10 cellular contexts compared by ENCODE assay signal in genomic region chr2:161414015-161414384, GRCh38. TPM values are rescaled to one million over a fixed set of nuclear protein-coding genes. Genes with fewer than 3 reads are reported as not detected.
A peak's percentile ranks its signal among the peaks of the same experiment; 100 is the strongest.
DNase-seq lines count a peak whose midpoint lies in the region; ATAC-seq and TF ChIP-seq lines count a peak whose summit lies in the region.
"Had no signal": no experiment of that assay in that cellular context is flagged by ENCODE, and none has a peak within 500 bp of the region (broad histone marks: within the 10 kb centered on the region; RNA-seq: fewer than 3 reads in every experiment).

No MANE protein-coding gene starts in this region.

- H3K4me1 ChIP-seq in BLaER1 (peaks cover 18% of the 10 kb centered on the region), OCI-LY1 (ENCODE audit: insufficient read depth, low read length, severe bottlenecking) (peaks cover 21% of the 10 kb centered on the region), neural progenitor cell (peaks cover 15% of the 10 kb centered on the region)
- peaks cover 35% of the 10 kb centered on the region for H3K4me1 ChIP-seq in effector memory CD4-positive, alpha-beta T cell (ENCODE audit: control insufficient read depth, insufficient read depth, low read length, poor library complexity, severe bottlenecking)

- no peaks in the 10 kb centered on the region for H3K79me2 ChIP-seq in OCI-LY1 (ENCODE audit: insufficient read depth, low read length)
- H3K79me2 ChIP-seq in neural progenitor cell (ENCODE audit: low read depth): no peaks in the 10 kb centered on the region

- in situ Hi-C loops in GM13976 (cut with MboI; ENCODE audit: low sequenced_read_pairs, unreplicated experiment): no loop called here

- peak overlapping the region; percentile 53 for H3K4me3 ChIP-seq in BLaER1
- H3K4me3 ChIP-seq in OCI-LY1 (ENCODE audit: low read depth, low read length, poor library complexity, severe bottlenecking): peak overlapping the region; percentile 52
- H3K4me3 ChIP-seq in effector memory CD4-positive, alpha-beta T cell (ENCODE audit: insufficient read depth, low read depth, low read length, poor library complexity, severe bottlenecking): peak overlapping the region; percentile 46
- H3K4me3 ChIP-seq in neural progenitor cell: peak overlapping the region; percentile 55

- no peaks in the 10 kb centered on the region for H3K9me2 ChIP-seq in OCI-LY1 (ENCODE audit: low read depth, low read length)

- H3K9ac ChIP-seq in BLaER1 (no peak overlapping the region), OCI-LY1 (ENCODE audit: low read length) (no peak overlapping the region; the same call in 1 of the 2 replicates), neural progenitor cell (no peak overlapping the region)

- no peaks in the 10 kb centered on the region for H3F3A ChIP-seq in OCI-LY1 (ENCODE audit: insufficient read depth, low read length)
- H3F3A ChIP-seq in neural progenitor cell (ENCODE audit: low read depth): peaks cover 37% of the 10 kb centered on the region

- no peak for DNase-seq in effector memory CD4-positive, alpha-beta T cell
- DNase-seq in neural progenitor cell (ENCODE audit: low spot score): no peak
- DNase-seq in GM13976 (ENCODE audit: low spot score): no peak
- no peak for DNase-seq in NCI-H2196 (lab: John Stamatoyannopoulos, UW; ENCODE audit: unreplicated experiment)
- DNase-seq in NCI-H524 treated with DMSO at 0.1 percent for 48 hours (lab: John Stamatoyannopoulos, UW): no peak
- DNase-seq: cortex of kidney had no signal

- no peaks in the 10 kb centered on the region for H3K9me3 Mint-ChIP-seq in neural progenitor cell

- H3K4me1 Mint-ChIP-seq in neural progenitor cell: peaks cover 39% of the 10 kb centered on the region

- H3K27ac ChIP-seq in BLaER1 (no peak overlapping the region), OCI-LY1 (ENCODE audit: low read depth, low read length, poor library complexity, severe bottlenecking) (no peak overlapping the region), neural progenitor cell (no peak overlapping the region)
- no peak overlapping the region for H3K27ac ChIP-seq in effector memory CD4-positive, alpha-beta T cell (ENCODE audit: insufficient read depth, low read length, poor library complexity, severe bottlenecking)
- H3K27ac ChIP-seq: HL-60 had no signal

- H3K36me3 Mint-ChIP-seq in neural progenitor cell: peaks cover 3% of the 10 kb centered on the region

- H2AFZ ChIP-seq in OCI-LY1 (ENCODE audit: low read length): no peak overlapping the region
- H2AFZ ChIP-seq in neural progenitor cell (replicated peaks): peak overlapping the region; percentile 67

- peak overlapping the region; percentile 82 for H3K4me3 Mint-ChIP-seq in neural progenitor cell

- H4K20me1 ChIP-seq in BLaER1 (peaks cover 88% of the 10 kb centered on the region), OCI-LY1 (ENCODE audit: insufficient read depth, low read length) (no peaks in the 10 kb centered on the region), neural progenitor cell (ENCODE audit: low read depth) (peaks cover 61% of the 10 kb centered on the region)

- no peak overlapping the region for H3K27ac Mint-ChIP-seq in neural progenitor cell

- H3K4me2 ChIP-seq in BLaER1: peak overlapping the region; percentile 78
- H3K4me2 ChIP-seq in OCI-LY1 (ENCODE audit: low read length): peak overlapping the region; percentile 58
- H3K4me2 ChIP-seq in neural progenitor cell: peak overlapping the region; percentile 90

- H3K27me3 ChIP-seq in BLaER1 (peaks cover 73% of the 10 kb centered on the region), OCI-LY1 (ENCODE audit: insufficient read depth, low read length) (no peaks in the 10 kb centered on the region), neural progenitor cell (peaks cover 77% of the 10 kb centered on the region)
- H3K27me3 ChIP-seq in effector memory CD4-positive, alpha-beta T cell (replicated peaks; ENCODE audit: control insufficient read depth, insufficient read depth, low read length, poor library complexity, severe bottlenecking): peaks cover 48% of the 10 kb centered on the region

- H3K36me3 ChIP-seq in BLaER1: peaks cover 4% of the 10 kb centered on the region; the same call in 1 of the 2 replicates
- peaks cover 17% of the 10 kb centered on the region for H3K36me3 ChIP-seq in OCI-LY1 (ENCODE audit: insufficient read depth, low read length)
- no peaks in the 10 kb centered on the region for H3K36me3 ChIP-seq in effector memory CD4-positive, alpha-beta T cell (ENCODE audit: control insufficient read depth, insufficient read depth, low read length)
- peaks cover 5% of the 10 kb centered on the region for H3K36me3 ChIP-seq in neural progenitor cell

- no peak for TF ChIP-seq CTCF in OCI-LY1 (IDR thresholded peaks at IDR 0.05; ENCODE audit: low read length)
- TF ChIP-seq CTCF in neural progenitor cell (IDR thresholded peaks at IDR 0.05): no peak
- TF ChIP-seq CTCF in GM13976 (IDR thresholded peaks at IDR 0.05; ENCODE audit: borderline replicate concordance, control extremely low read depth, extremely low read depth, insufficient read depth, missing control alignments): no peak

- ATAC-seq in GM21529 (IDR thresholded peaks at IDR 0.05; ENCODE audit: unreplicated experiment): no peak

- H3K9me3 ChIP-seq in BLaER1 (peaks cover 18% of the 10 kb centered on the region), OCI-LY1 (ENCODE audit: low read length) (no peaks in the 10 kb centered on the region), neural progenitor cell (ENCODE audit: low read depth) (no peaks in the 10 kb centered on the region)
- H3K9me3 ChIP-seq in effector memory CD4-positive, alpha-beta T cell (ENCODE audit: control insufficient read depth, low read length): no peaks in the 10 kb centered on the region

- peaks cover 49% of the 10 kb centered on the region for H3K27me3 Mint-ChIP-seq in neural progenitor cell (ENCODE audit: insufficient read depth, low read depth)

RNA-seq across cellular contexts. Expression of gene TBR1, which starts 2.1 kb away (rescaled TPM):
- total RNA-seq in neural progenitor cell (ENCODE audit: low replicate concordance): 0.09 TPM in 1 of 2 replicates, not detected in the other
